ENCODE assay signal across 23 cellular contexts in the genomic region with DNA sequence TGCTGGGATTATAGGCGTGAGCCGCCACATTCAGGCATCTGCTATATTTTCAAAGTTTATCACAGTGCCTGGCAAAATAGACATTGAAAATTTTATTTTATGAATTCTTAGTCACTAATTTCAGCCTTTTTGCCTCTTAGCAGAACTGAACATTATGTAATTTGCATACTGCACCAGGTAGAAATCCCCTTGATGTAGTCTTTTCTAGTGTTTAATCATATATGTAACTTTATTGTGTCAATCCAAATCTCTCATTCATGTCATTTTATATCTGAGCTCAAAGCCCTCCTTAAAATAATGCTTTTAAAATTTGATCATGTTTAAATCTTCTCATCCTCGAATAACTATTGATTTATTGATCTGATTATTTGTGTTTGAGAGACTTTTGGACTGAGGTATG. TPM values are rescaled to one million over a fixed set of nuclear protein-coding genes. Genes with fewer than 3 reads are reported as not detected.
DNase-seq lines count a peak whose midpoint lies in the region; ATAC-seq and TF ChIP-seq lines count a peak whose summit lies in the region.
"Had no signal": no experiment of that assay in that cellular context is flagged by ENCODE, and none has a peak within 500 bp of the region (broad histone marks: within the 10 kb centered on the region; RNA-seq: fewer than 3 reads in every experiment).

No MANE protein-coding gene starts in this region.

- peak overlapping the region; percentile 62 for H3K4me3 Mint-ChIP-seq in activated CD4-positive, alpha-beta memory T cell treated with anti-CD3 and anti-CD28 coated beads for 36 hours
- no peak overlapping the region for H3K4me3 Mint-ChIP-seq in activated CD4-positive, alpha-beta memory T cell treated with anti-CD3 and anti-CD28 coated beads, Interleukin-2, amount 10 ng/mL, durations not matched to agents 7 days and 5 days
- H3K4me3 Mint-ChIP-seq in naive thymus-derived CD4-positive, alpha-beta T cell = peak overlapping the region in 9 of 10 donors; percentile 1 to 74 (median 65)
- H3K4me3 Mint-ChIP-seq: activated CD4-positive, alpha-beta T cell treated with anti-CD3 and anti-CD28 coated beads, Interleukin-2, amount 10 ng/mL, durations not matched to agents 7 days and 5 days had no signal

- H3K9me2 ChIP-seq in DOHH2 (replicated peaks; ENCODE audit: control insufficient read depth, low read length) = no peaks in the 10 kb centered on the region
- H3K9me2 ChIP-seq in OCI-LY7 (ENCODE audit: insufficient read depth, low read length) = no peaks in the 10 kb centered on the region

- H3K36me3 Mint-ChIP-seq in activated CD4-positive, alpha-beta memory T cell treated with anti-CD3 and anti-CD28 coated beads for 36 hours = no peaks in the 10 kb centered on the region
- no peaks in the 10 kb centered on the region for H3K36me3 Mint-ChIP-seq in activated CD4-positive, alpha-beta memory T cell treated with anti-CD3 and anti-CD28 coated beads, Interleukin-2, amount 10 ng/mL, durations not matched to agents 7 days and 5 days (ENCODE audit: low read depth)
- H3K36me3 Mint-ChIP-seq in naive thymus-derived CD4-positive, alpha-beta T cell = peaks cover 0 to 18% (median 7%) of the 10 kb centered on the region in 5 donors

- intact Hi-C loops in activated CD4-positive, alpha-beta memory T cell treated with anti-CD3 and anti-CD28 coated beads for 36 hours (cut with micrococcal nuclease) = loop anchor here (2.0 kb wide), 1 partner anchor 19 kb away; the partner anchor contains the start of gene WDTC1
- intact Hi-C loops in OCI-LY7 (cut with micrococcal nuclease; ENCODE audit: unreplicated experiment) = no loop called here
- intact Hi-C loops in naive thymus-derived CD4-positive, alpha-beta T cell (cut with micrococcal nuclease) = no loop called here
- intact Hi-C loops in mucosa of descending colon (cut with DNase I, micrococcal nuclease) = no loop called here

- H3K36me3 ChIP-seq in DOHH2 (ENCODE audit: control insufficient read depth, low read length) (no peaks in the 10 kb centered on the region), OCI-LY7 (ENCODE audit: insufficient read depth, low read length) (no peaks in the 10 kb centered on the region), mucosa of descending colon (ENCODE audit: low read depth) (no peaks in the 10 kb centered on the region)
- H3K36me3 ChIP-seq in naive thymus-derived CD4-positive, alpha-beta T cell (ENCODE audit: control insufficient read depth in 2 of 3, insufficient read depth in 3 of 3, low read length in 3 of 3) = no peaks in the 10 kb centered on the region
- H3K36me3 ChIP-seq: left ventricle myocardium inferior, SJSA1, upper lobe of left lung had no signal

- no peak overlapping the region for H2AFZ ChIP-seq in OCI-LY7 (ENCODE audit: low read length)
- H2AFZ ChIP-seq: PC-9 had no signal

- no TSS peak for BruUV-seq in OCI-LY7 (replicated peaks; lab: Mats Ljungman, UMichigan)

- H3K4me1 ChIP-seq in DOHH2 (ENCODE audit: control insufficient read depth, low read length) (peaks cover 70% of the 10 kb centered on the region), OCI-LY7 (ENCODE audit: insufficient read depth, low read length, poor library complexity, severe bottlenecking) (peaks cover 27% of the 10 kb centered on the region), mucosa of descending colon (ENCODE audit: low read depth) (no peaks in the 10 kb centered on the region)
- peaks cover 0 to 39% of the 10 kb centered on the region in 2 donors for H3K4me1 ChIP-seq in naive thymus-derived CD4-positive, alpha-beta T cell (ENCODE audit: control insufficient read depth in 2 of 2, insufficient read depth in 2 of 2, low read length in 2 of 2)
- H3K4me1 ChIP-seq: left ventricle myocardium inferior, SJSA1 had no signal

- no peaks in the 10 kb centered on the region for H3K9me3 Mint-ChIP-seq in activated CD4-positive, alpha-beta memory T cell treated with anti-CD3 and anti-CD28 coated beads for 36 hours
- no peaks in the 10 kb centered on the region for H3K9me3 Mint-ChIP-seq in activated CD4-positive, alpha-beta memory T cell treated with anti-CD3 and anti-CD28 coated beads, Interleukin-2, amount 10 ng/mL, durations not matched to agents 7 days and 5 days
- no peaks in the 10 kb centered on the region for H3K9me3 Mint-ChIP-seq in naive thymus-derived CD4-positive, alpha-beta T cell
- H3K9me3 Mint-ChIP-seq: activated CD4-positive, alpha-beta T cell treated with anti-CD3 and anti-CD28 coated beads, Interleukin-2, amount 10 ng/mL, durations not matched to agents 7 days and 5 days; CD4-positive, alpha-beta memory T cell had no signal

- H3K79me2 ChIP-seq in DOHH2 (ENCODE audit: control insufficient read depth, low read length) (peaks cover 16% of the 10 kb centered on the region), OCI-LY7 (ENCODE audit: insufficient read depth, low read depth, low read length) (no peaks in the 10 kb centered on the region)

- POLR2A ChIA-PET in activated CD4-positive, alpha-beta memory T cell treated with anti-CD3 and anti-CD28 coated beads for 36 hours (lab: Charles Lee) = interaction anchor here (0.6 kb wide), 1 partner anchor 20 kb away, joined by 3 read pairs; no protein-coding TSS in a partner anchor
- POLR2A ChIA-PET in activated CD4-positive, alpha-beta memory T cell treated with anti-CD3 and anti-CD28 coated beads, Interleukin-2, amount 10 ng/mL, durations not matched to agents 7 days and 5 days (lab: Charles Lee) = interaction anchor here (1.4 kb wide), 1 partner anchor 11 kb away, joined by 3 read pairs; no protein-coding TSS in a partner anchor
- POLR2A ChIA-PET in OCI-LY7 (lab: Charles Lee) = interaction anchor here (0.6 to 1.7 kb wide), 3 partner anchors 8 to 236 kb away, joined by 3 to 4 read pairs (median 4); no protein-coding TSS in a partner anchor
- POLR2A ChIA-PET in naive thymus-derived CD4-positive, alpha-beta T cell (lab: Charles Lee) = interaction anchor here (0.9 kb wide), 1 partner anchor 9 kb away, joined by 5 read pairs; no protein-coding TSS in a partner anchor

- peaks cover 33% of the 10 kb centered on the region for H3K4me1 Mint-ChIP-seq in activated CD4-positive, alpha-beta memory T cell treated with anti-CD3 and anti-CD28 coated beads for 36 hours (ENCODE audit: low read depth)
- H3K4me1 Mint-ChIP-seq in activated CD4-positive, alpha-beta memory T cell treated with anti-CD3 and anti-CD28 coated beads, Interleukin-2, amount 10 ng/mL, durations not matched to agents 7 days and 5 days = peaks cover 9% of the 10 kb centered on the region
- H3K4me1 Mint-ChIP-seq in naive thymus-derived CD4-positive, alpha-beta T cell = peaks cover 25 to 66% (median 56%) of the 10 kb centered on the region in 7 donors

- no peak for DNase-seq in activated CD4-positive, alpha-beta memory T cell treated with anti-CD3 and anti-CD28 coated beads for 36 hours
- no peak for DNase-seq in activated CD4-positive, alpha-beta memory T cell treated with anti-CD3 and anti-CD28 coated beads, Interleukin-2, amount 10 ng/mL, durations not matched to agents 7 days and 5 days
- no peak for DNase-seq in OCI-LY7 (ENCODE audit: low spot score)
- DNase-seq in naive thymus-derived CD4-positive, alpha-beta T cell = no peak
- DNase-seq in mucosa of descending colon = no peak
- DNase-seq: activated CD4-positive, alpha-beta T cell treated with anti-CD3 and anti-CD28 coated beads, Interleukin-2, amount 10 ng/mL, durations not matched to agents 7 days and 5 days; anterior cingulate cortex; CD4-positive, alpha-beta memory T cell; cerebellar nuclear complex; DMS79 treated with DMSO at 0.1 percent for 48 hours; glutamatergic neuron; HCEC 1CT; left ventricle myocardium inferior; NCI-H1105; NCI-H526; PC-9; right cardiac atrium; stomach; upper lobe of left lung had no signal

- CTCF ChIA-PET in activated CD4-positive, alpha-beta memory T cell treated with anti-CD3 and anti-CD28 coated beads for 36 hours (lab: Charles Lee) = interaction anchor here (0.8 to 1.2 kb wide), 4 partner anchors 30 to 209 kb away, joined by 3 to 5 read pairs (median 4); no protein-coding TSS in a partner anchor
- CTCF ChIA-PET in activated CD4-positive, alpha-beta memory T cell treated with anti-CD3 and anti-CD28 coated beads, Interleukin-2, amount 10 ng/mL, durations not matched to agents 7 days and 5 days (lab: Charles Lee) = no interaction called here
- CTCF ChIA-PET in OCI-LY7 (lab: Charles Lee; ENCODE audit: unreplicated experiment) = no interaction called here
- CTCF ChIA-PET in naive thymus-derived CD4-positive, alpha-beta T cell (lab: Charles Lee) = interaction anchor here (0.7 to 1.0 kb wide), 4 partner anchors 134 to 157 kb away, joined by 3 read pairs; no protein-coding TSS in a partner anchor

- H3K27ac ChIP-seq in DOHH2 (ENCODE audit: low read depth, low read length) = peak overlapping the region; percentile 84
- no peak overlapping the region for H3K27ac ChIP-seq in OCI-LY7 (ENCODE audit: low read depth, low read length, poor library complexity, severe bottlenecking)
- no peak overlapping the region for H3K27ac ChIP-seq in naive thymus-derived CD4-positive, alpha-beta T cell (ENCODE audit: low read depth, low read length)
- H3K27ac ChIP-seq: left ventricle myocardium inferior, PC-9, SJSA1, stomach, upper lobe of left lung had no signal

- H3K27me3 Mint-ChIP-seq in activated CD4-positive, alpha-beta memory T cell treated with anti-CD3 and anti-CD28 coated beads for 36 hours = no peaks in the 10 kb centered on the region
- H3K27me3 Mint-ChIP-seq in activated CD4-positive, alpha-beta memory T cell treated with anti-CD3 and anti-CD28 coated beads, Interleukin-2, amount 10 ng/mL, durations not matched to agents 7 days and 5 days = no peaks in the 10 kb centered on the region
- H3K27me3 Mint-ChIP-seq in naive thymus-derived CD4-positive, alpha-beta T cell = no peaks in the 10 kb centered on the region
- H3K27me3 Mint-ChIP-seq: activated CD4-positive, alpha-beta T cell treated with anti-CD3 and anti-CD28 coated beads, Interleukin-2, amount 10 ng/mL, durations not matched to agents 7 days and 5 days; CD4-positive, alpha-beta memory T cell had no signal

- TF ChIP-seq CTCF in DOHH2 (IDR thresholded peaks at IDR 0.05; ENCODE audit: low read depth, low read length, poor library complexity, severe bottlenecking) (no peak), OCI-LY7 (conservative IDR thresholded peaks at IDR 0.05; ENCODE audit: low read length) (no peak), mucosa of descending colon (IDR thresholded peaks at IDR 0.05) (no peak)

- H3K9me3 ChIP-seq in DOHH2 (ENCODE audit: control insufficient read depth, insufficient read depth, low read length) (no peaks in the 10 kb centered on the region), OCI-LY7 (ENCODE audit: low read length) (no peaks in the 10 kb centered on the region), mucosa of descending colon (no peaks in the 10 kb centered on the region)
- no peaks in the 10 kb centered on the region for H3K9me3 ChIP-seq in naive thymus-derived CD4-positive, alpha-beta T cell (ENCODE audit: control insufficient read depth in 2 of 3, low read length in 3 of 3)
- H3K9me3 ChIP-seq: left ventricle myocardium inferior, SJSA1, stomach, upper lobe of left lung had no signal

- no peak for ATAC-seq in naive thymus-derived CD4-positive, alpha-beta T cell
- no peak for ATAC-seq in HG03039 (IDR thresholded peaks at IDR 0.05; ENCODE audit: unreplicated experiment)
- no peak for ATAC-seq in HG03159 (IDR thresholded peaks at IDR 0.05; ENCODE audit: unreplicated experiment)
- ATAC-seq in mucosa of descending colon = no peak
- ATAC-seq: right cardiac atrium had no signal

- H3K4me3 ChIP-seq in DOHH2 (ENCODE audit: low read length) (peak overlapping the region; percentile 56), OCI-LY7 (ENCODE audit: low read depth, low read length, poor library complexity, severe bottlenecking) (no peak overlapping the region), mucosa of descending colon (no peak overlapping the region)
- no peak overlapping the region for H3K4me3 ChIP-seq in naive thymus-derived CD4-positive, alpha-beta T cell (ENCODE audit: low read length)
- H3K4me3 ChIP-seq: left ventricle myocardium inferior, PC-9, SJSA1, stomach, upper lobe of left lung had no signal

- no peaks in the 10 kb centered on the region for H4K20me1 ChIP-seq in DOHH2 (ENCODE audit: control insufficient read depth, insufficient read depth, low read depth, low read length)
- H4K20me1 ChIP-seq in OCI-LY7 (ENCODE audit: insufficient read depth, low read length) = no peaks in the 10 kb centered on the region

- peak overlapping the region; percentile 83 for H3K27ac Mint-ChIP-seq in activated CD4-positive, alpha-beta memory T cell treated with anti-CD3 and anti-CD28 coated beads for 36 hours
- H3K27ac Mint-ChIP-seq in activated CD4-positive, alpha-beta memory T cell treated with anti-CD3 and anti-CD28 coated beads, Interleukin-2, amount 10 ng/mL, durations not matched to agents 7 days and 5 days = no peak overlapping the region
- H3K27ac Mint-ChIP-seq in naive thymus-derived CD4-positive, alpha-beta T cell = peak overlapping the region in 7 of 9 donors; percentile 55 to 86 (median 77)
- H3K27ac Mint-ChIP-seq: activated CD4-positive, alpha-beta T cell treated with anti-CD3 and anti-CD28 coated beads, Interleukin-2, amount 10 ng/mL, durations not matched to agents 7 days and 5 days had no signal

- peaks cover 24% of the 10 kb centered on the region for H3F3A ChIP-seq in DOHH2 (ENCODE audit: control insufficient read depth, insufficient read depth)

- H3K27me3 ChIP-seq in DOHH2 (ENCODE audit: control insufficient read depth, low read length) = no peaks in the 10 kb centered on the region
- H3K27me3 ChIP-seq in naive thymus-derived CD4-positive, alpha-beta T cell (ENCODE audit: control insufficient read depth in 2 of 2, insufficient read depth in 2 of 2, low read length in 2 of 2) = no peaks in the 10 kb centered on the region
- H3K27me3 ChIP-seq: SJSA1, stomach, upper lobe of left lung had no signal

- H3K4me2 ChIP-seq in DOHH2 (ENCODE audit: low read length) = peak overlapping the region; percentile 65
- H3K4me2 ChIP-seq in OCI-LY7 (ENCODE audit: low read length) = peak overlapping the region; percentile 42
- H3K4me2 ChIP-seq: PC-9 had no signal

RNA-seq across cellular contexts. Expression of gene WDTC1, which starts 19.2 kb away (rescaled TPM):
- total RNA-seq in activated CD4-positive, alpha-beta memory T cell treated with anti-CD3 and anti-CD28 coated beads for 36 hours = 10 to 100 TPM; 30.3 TPM
- 10 to 100 TPM; 45.4 to 47.1 TPM for total RNA-seq in activated CD4-positive, alpha-beta memory T cell treated with anti-CD3 and anti-CD28 coated beads, Interleukin-2, amount 10 ng/mL, durations not matched to agents 7 days and 5 days
- total RNA-seq in OCI-LY7 (2014; rRNA removed; shearing (Covaris generic)) = 9.7 and 18.2 TPM in 2 replicates
- total RNA-seq in OCI-LY7 (2022) (27.8 and 34.0 TPM in 2 replicates), mucosa of descending colon (10 to 100 TPM; 35.2 to 56.4 (median 45.5) TPM)
- total RNA-seq in naive thymus-derived CD4-positive, alpha-beta T cell = 10 to 100 TPM; 33.2 to 59.0 (median 46.3) TPM
- 1 to 10 TPM; 5.8 to 8.5 TPM for polyA plus RNA-seq in naive thymus-derived CD4-positive, alpha-beta T cell

Comparison
In these comparisons a context has a peak if more than half of its experiments do, and no peak if none do; other contexts are left out.
1. CTCF ChIA-PET loops: an anchor here in activated CD4-positive, alpha-beta memory T cell treated with anti-CD3 and anti-CD28 coated beads for 36 hours (0.8 to 1.2 kb wide) and naive thymus-derived CD4-positive, alpha-beta T cell (0.7 to 1.0 kb wide); none called in activated CD4-positive, alpha-beta memory T cell treated with anti-CD3 and anti-CD28 coated beads, Interleukin-2, amount 10 ng/mL, durations not matched to agents 7 days and 5 days and OCI-LY7.